9 cellular contexts compared by ENCODE assay signal in genomic region chr10:68096913-68097509, GRCh38. TPM values are rescaled to one million over a fixed set of nuclear protein-coding genes. Genes with fewer than 3 reads are reported as not detected.
DNase-seq lines count a peak whose midpoint lies in the region; ATAC-seq and TF ChIP-seq lines count a peak whose summit lies in the region.
"Had no signal": no experiment of that assay in that cellular context is flagged by ENCODE, and none has a peak within 500 bp of the region (broad histone marks: within the 10 kb centered on the region; RNA-seq: fewer than 3 reads in every experiment).

No MANE protein-coding gene starts in this region.

- H3K36me3 ChIP-seq in colonic mucosa = no peaks in the 10 kb centered on the region

- TF ChIP-seq CTCF in colonic mucosa (IDR thresholded peaks at IDR 0.05) = no peak
- TF ChIP-seq CTCF in activated CD8-positive, alpha-beta T cell treated with anti-CD3 and anti-CD28 coated beads for 36 hours (IDR thresholded peaks at IDR 0.05) = no peak

- no peak overlapping the region for H3K27ac Mint-ChIP-seq in activated CD8-positive, alpha-beta T cell treated with anti-CD3 and anti-CD28 coated beads for 36 hours

- no peaks in the 10 kb centered on the region for H3K4me1 ChIP-seq in colonic mucosa

- no peak for ATAC-seq in HG03095 (IDR thresholded peaks at IDR 0.05; ENCODE audit: unreplicated experiment)
- no peak for ATAC-seq in activated CD8-positive, alpha-beta T cell treated with anti-CD3 and anti-CD28 coated beads for 36 hours

- H3K27me3 ChIP-seq in colonic mucosa = no peaks in the 10 kb centered on the region

- H3K4me3 Mint-ChIP-seq in activated CD8-positive, alpha-beta T cell treated with anti-CD3 and anti-CD28 coated beads for 36 hours = no peak overlapping the region

- POLR2A ChIA-PET in activated CD8-positive, alpha-beta T cell treated with anti-CD3 and anti-CD28 coated beads for 36 hours (lab: Charles Lee) = no interaction called here

- no peaks in the 10 kb centered on the region for H3K36me3 Mint-ChIP-seq in activated CD8-positive, alpha-beta T cell treated with anti-CD3 and anti-CD28 coated beads for 36 hours (ENCODE audit: low read depth)

- H3K4me3 ChIP-seq in colonic mucosa = no peak overlapping the region

- no peak overlapping the region for H3K27ac ChIP-seq in colonic mucosa

- no peaks in the 10 kb centered on the region for H3K27me3 Mint-ChIP-seq in activated CD8-positive, alpha-beta T cell treated with anti-CD3 and anti-CD28 coated beads for 36 hours

- H3K4me1 Mint-ChIP-seq in activated CD8-positive, alpha-beta T cell treated with anti-CD3 and anti-CD28 coated beads for 36 hours (ENCODE audit: low read depth) = peaks cover 3% of the 10 kb centered on the region

- no peaks in the 10 kb centered on the region for H3K9me3 ChIP-seq in colonic mucosa

- H3K9me3 Mint-ChIP-seq in activated CD8-positive, alpha-beta T cell treated with anti-CD3 and anti-CD28 coated beads for 36 hours = no peaks in the 10 kb centered on the region

- DNase-seq in DMS53 (lab: John Stamatoyannopoulos, UW) (peak; percentile 67), NCI-H2196 treated with DMSO at 0.1 percent for 48 hours (lab: John Stamatoyannopoulos, UW; ENCODE audit: unreplicated experiment) (peak; percentile 19), colonic mucosa (peak; percentile 75), mucosa of gallbladder (ENCODE audit: low spot score) (peak; percentile 71), occipital lobe (lab: John Stamatoyannopoulos, UW) (no peak)
- DNase-seq in activated CD8-positive, alpha-beta memory T cell treated with anti-CD3 and anti-CD28 coated beads, Interleukin-2, amount 50 U/mL, for 48 hours = no peak
- DNase-seq in activated CD8-positive, alpha-beta T cell treated with anti-CD3 and anti-CD28 coated beads for 36 hours = no peak
- DNase-seq: activated CD4-positive, alpha-beta T cell treated with anti-CD3 and anti-CD28 coated beads, Interleukin-2, amount 50 U/mL, for 48 hours had no signal

- CTCF ChIA-PET in activated CD8-positive, alpha-beta T cell treated with anti-CD3 and anti-CD28 coated beads for 36 hours (lab: Charles Lee) = interaction anchor here (0.6 to 1.1 kb wide), 2 partner anchors 58 to 242 kb away, joined by 3 read pairs; no protein-coding TSS in a partner anchor

- H3K9ac ChIP-seq in colonic mucosa (ENCODE audit: low read depth in 2 of 2, low read length in 2 of 2) = no peak overlapping the region

- intact Hi-C loops in colonic mucosa (cut with DNase I) = no loop called here
- intact Hi-C loops in activated CD8-positive, alpha-beta T cell treated with anti-CD3 and anti-CD28 coated beads for 36 hours (cut with micrococcal nuclease) = no loop called here

RNA-seq across cellular contexts. Expression of gene MYPN, which starts 12.3 kb away (rescaled TPM):
- total RNA-seq in colonic mucosa (under 1 TPM; 0.07 to 0.27 TPM), mucosa of gallbladder (not detected), occipital lobe (not detected)
- total RNA-seq in activated CD8-positive, alpha-beta T cell treated with anti-CD3 and anti-CD28 coated beads for 36 hours = not detected

RNA-seq across cellular contexts. Expression of gene HERC4, which starts 21.9 kb away (rescaled TPM):
- total RNA-seq in colonic mucosa (10 to 100 TPM; 35.3 to 51.5 TPM), mucosa of gallbladder (40.7 TPM), occipital lobe (96.1 TPM)
- 10 to 100 TPM; 59.3 to 59.6 TPM for total RNA-seq in activated CD8-positive, alpha-beta T cell treated with anti-CD3 and anti-CD28 coated beads for 36 hours

Comparison
In these comparisons a context has a peak if more than half of its experiments do, and no peak if none do; other contexts are left out.
1. DNase-seq: peak in DMS53 (single experiment), NCI-H2196 treated with DMSO at 0.1 percent for 48 hours (single experiment), colonic mucosa (single experiment) and mucosa of gallbladder (single experiment); none in occipital lobe (single experiment), activated CD8-positive, alpha-beta memory T cell treated with anti-CD3 and anti-CD28 coated beads, Interleukin-2, amount 50 U/mL, for 48 hours (single experiment) and activated CD8-positive, alpha-beta T cell treated with anti-CD3 and anti-CD28 coated beads for 36 hours (single experiment).